Comparison of ENCODE assay signal across 1 cellular context in the genomic region with DNA sequence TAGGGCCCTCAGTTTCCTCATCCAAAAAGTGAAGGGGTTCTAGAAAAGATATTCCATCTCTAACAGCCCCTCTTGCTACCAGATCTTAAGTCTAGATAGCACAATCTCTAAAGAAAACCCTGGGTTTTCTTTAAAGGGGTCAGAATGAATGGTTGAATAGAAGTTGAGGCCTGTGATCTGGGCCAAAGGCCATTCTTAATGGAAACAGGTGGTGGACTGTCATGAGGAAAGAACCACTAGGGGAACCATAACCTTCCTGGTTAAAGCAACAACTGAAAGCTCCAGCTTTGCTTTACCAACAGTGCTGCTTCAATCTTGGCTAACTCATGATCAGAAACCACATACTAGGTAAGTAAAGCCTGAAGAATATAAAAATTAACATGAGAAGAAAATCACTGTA.
TF ChIP-seq lines count a peak whose summit lies in the region.

No MANE protein-coding gene starts in this region.

TF ChIP-seq in IMR-90, 13 proteins besides CTCF, POLR2A, EP300 and RAD21 (continued from another document):
- no peak for TF ChIP-seq CEBPB (IDR thresholded peaks at IDR 0.05; ENCODE audit: low read depth, low read length)
- no peak for TF ChIP-seq RFX5 (IDR thresholded peaks at IDR 0.05; ENCODE audit: low read depth, low read length)
- no peak for TF ChIP-seq FOS (IDR thresholded peaks at IDR 0.05; ENCODE audit: low read depth, low read length)
- no peak for TF ChIP-seq MAZ (IDR thresholded peaks at IDR 0.05; ENCODE audit: borderline replicate concordance, low read depth, low read length)
- TF ChIP-seq NFE2L2 (IDR thresholded peaks at IDR 0.05; ENCODE audit: low read depth, low read length): no peak
- TF ChIP-seq, protein P1, sequence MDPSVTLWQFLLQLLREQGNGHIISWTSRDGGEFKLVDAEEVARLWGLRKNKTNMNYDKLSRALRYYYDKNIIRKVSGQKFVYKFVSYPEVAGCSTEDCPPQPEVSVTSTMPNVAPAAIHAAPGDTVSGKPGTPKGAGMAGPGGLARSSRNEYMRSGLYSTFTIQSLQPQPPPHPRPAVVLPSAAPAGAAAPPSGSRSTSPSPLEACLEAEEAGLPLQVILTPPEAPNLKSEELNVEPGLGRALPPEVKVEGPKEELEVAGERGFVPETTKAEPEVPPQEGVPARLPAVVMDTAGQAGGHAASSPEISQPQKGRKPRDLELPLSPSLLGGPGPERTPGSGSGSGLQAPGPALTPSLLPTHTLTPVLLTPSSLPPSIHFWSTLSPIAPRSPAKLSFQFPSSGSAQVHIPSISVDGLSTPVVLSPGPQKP (IDR thresholded peaks at IDR 0.05; ENCODE audit: borderline replicate concordance, low read depth, low read length): no peak
